Comparison of ENCODE assay signal across 1 cellular context in genomic region chr1:196278816-196279215, GRCh38.
TF ChIP-seq lines count a peak whose summit lies in the region.

No MANE protein-coding gene starts in this region.

TF ChIP-seq in HCT116, 20 proteins besides CTCF, POLR2A, EP300 and RAD21 (continued from another document):
- TF ChIP-seq CEBPB (IDR thresholded peaks at IDR 0.05; ENCODE audit: low read depth) (no peak), CBX3 (IDR thresholded peaks at IDR 0.05; ENCODE audit: low read depth) (no peak)
